In genomic region chr19:8831832-8832131, GRCh38 we compare ENCODE assay signal across 8 cellular contexts. TPM values are rescaled to one million over a fixed set of nuclear protein-coding genes. Genes with fewer than 3 reads are reported as not detected.
DNase-seq lines count a peak whose midpoint lies in the region; ATAC-seq and TF ChIP-seq lines count a peak whose summit lies in the region.

No MANE protein-coding gene starts in this region.

- peak; percentile 0 to 2 for ATAC-seq in activated T-cell treated with anti-CD3 and anti-CD28 coated beads, Interleukin-2, amount 50 U/mL, for 72 hours (replicated peaks in 1 of 2)
- peak; percentile 13 for ATAC-seq in HG03139 (IDR thresholded peaks at IDR 0.05; ENCODE audit: unreplicated experiment)
- ATAC-seq in activated naive CD4-positive, alpha-beta T cell treated with anti-CD3 and anti-CD28 coated beads, Interleukin-2, amount 50 U/mL, for 72 hours, result peak; percentile 2 to 3

- peaks cover 2 to 3% of the 10 kb centered on the region in 2 donors for H3K9me3 Mint-ChIP-seq in activated T-cell treated with anti-CD3 and anti-CD28 coated beads, Interleukin-2, amount 50 U/mL, for 72 hours
- H3K9me3 Mint-ChIP-seq in activated naive CD4-positive, alpha-beta T cell treated with anti-CD3 and anti-CD28 coated beads, Interleukin-2, amount 50 U/mL, for 72 hours, result no peaks in the 10 kb centered on the region
- H3K9me3 Mint-ChIP-seq in immature natural killer cell, result no peaks in the 10 kb centered on the region

- TF ChIP-seq CTCF in testis (IDR thresholded peaks at IDR 0.05), result no peak

- 0 to 6% methylated on average over 3 to 14 of the region's 16 CpGs for WGBS in testis, 2 donors

- H3K27me3 ChIP-seq in testis, result no peaks in the 10 kb centered on the region

- TF ChIP-seq POLR2A in testis (IDR thresholded peaks at IDR 0.05), result no peak

- H3K27ac Mint-ChIP-seq in activated T-cell treated with anti-CD3 and anti-CD28 coated beads, Interleukin-2, amount 50 U/mL, for 72 hours, result peak overlapping the region; percentile 86
- peak overlapping the region; percentile 85 to 95 for H3K27ac Mint-ChIP-seq in activated naive CD4-positive, alpha-beta T cell treated with anti-CD3 and anti-CD28 coated beads, Interleukin-2, amount 50 U/mL, for 72 hours
- H3K27ac Mint-ChIP-seq in immature natural killer cell, result peak overlapping the region; percentile 85 to 94 (median 92)

- peak overlapping the region; percentile 81 to 88 for H3K4me3 Mint-ChIP-seq in activated T-cell treated with anti-CD3 and anti-CD28 coated beads, Interleukin-2, amount 50 U/mL, for 72 hours
- H3K4me3 Mint-ChIP-seq in immature natural killer cell, result peak overlapping the region; percentile 81 to 95 (median 86)

- H3K4me1 ChIP-seq in testis, result peaks cover 6% of the 10 kb centered on the region

- peaks cover 6% of the 10 kb centered on the region for H3K27me3 Mint-ChIP-seq in activated T-cell treated with anti-CD3 and anti-CD28 coated beads, Interleukin-2, amount 50 U/mL, for 72 hours (ENCODE audit: low read depth)
- peaks cover 4 to 12% (median 6%) of the 10 kb centered on the region in 3 donors for H3K27me3 Mint-ChIP-seq in immature natural killer cell (ENCODE audit: low read depth in 3 of 3)

- peaks cover 4 to 17% of the 10 kb centered on the region in 2 donors for H3K36me3 Mint-ChIP-seq in activated T-cell treated with anti-CD3 and anti-CD28 coated beads, Interleukin-2, amount 50 U/mL, for 72 hours (ENCODE audit: insufficient read depth in 2 of 2)
- peaks cover 11 to 15% of the 10 kb centered on the region in 2 donors for H3K36me3 Mint-ChIP-seq in activated naive CD4-positive, alpha-beta T cell treated with anti-CD3 and anti-CD28 coated beads, Interleukin-2, amount 50 U/mL, for 72 hours
- peaks cover 5 to 16% (median 15%) of the 10 kb centered on the region in 3 donors for H3K36me3 Mint-ChIP-seq in immature natural killer cell

- no peaks in the 10 kb centered on the region for H3K9me3 ChIP-seq in testis

- DNase-seq in activated T-cell treated with anti-CD3 and anti-CD28 coated beads, Interleukin-2, amount 50 U/mL, for 72 hours, result no peak
- no peak for DNase-seq in activated T-cell treated with anti-CD3 and anti-CD28 coated beads, Interleukin-2, amount 50 U/mL, for 1 hour
- DNase-seq in activated naive CD4-positive, alpha-beta T cell treated with anti-CD3 and anti-CD28 coated beads, Interleukin-2, amount 50 U/mL, for 72 hours (ENCODE audit: low spot score in 2 of 2), result no peak
- no peak for DNase-seq in immature natural killer cell
- no peak for DNase-seq in testis
- no peak for DNase-seq in NCI-H524 treated with DMSO at 0.1 percent for 48 hours (lab: John Stamatoyannopoulos, UW)
- DNase-seq in activated CD4-positive, alpha-beta T cell treated with anti-CD3 and anti-CD28 coated beads for 4 hours, result no peak

- peak overlapping the region; percentile 87 to 89 for H3K4me3 ChIP-seq in testis

- H3K27ac ChIP-seq in testis, result peak overlapping the region; percentile 78 to 95

- intact Hi-C loops in testis (cut with DNase I; ENCODE audit: low total_unique reads), result no loop called here

- peaks cover 15% of the 10 kb centered on the region for H3K4me1 Mint-ChIP-seq in activated T-cell treated with anti-CD3 and anti-CD28 coated beads, Interleukin-2, amount 50 U/mL, for 72 hours (ENCODE audit: low read depth)
- H3K4me1 Mint-ChIP-seq in immature natural killer cell, result peaks cover 19 to 22% of the 10 kb centered on the region in 2 donors

- no peaks in the 10 kb centered on the region for H3K36me3 ChIP-seq in testis (ENCODE audit: low read depth, missing control alignments)

RNA-seq across cellular contexts. Expression of gene ZNF558, which starts 0.3 kb away (rescaled TPM):
- 10 to 100 TPM; 52.2 to 53.7 TPM for total RNA-seq in activated T-cell treated with anti-CD3 and anti-CD28 coated beads, Interleukin-2, amount 50 U/mL, for 72 hours
- total RNA-seq in activated naive CD4-positive, alpha-beta T cell treated with anti-CD3 and anti-CD28 coated beads, Interleukin-2, amount 50 U/mL, for 72 hours, result 10 to 100 TPM; 32.0 to 36.3 TPM
- polyA plus RNA-seq in immature natural killer cell, result 1 to 10 TPM; 6.6 to 8.1 (median 7.1) TPM
- 10 to 100 TPM; 29.8 to 37.0 TPM for total RNA-seq in testis
- polyA plus RNA-seq in testis (ENCODE audit: insufficient read depth, low read depth, low replicate concordance), result 13.1 TPM

RNA-seq across cellular contexts. Expression of gene MBD3L1, which starts 0.4 kb away (rescaled TPM):
- not detected for total RNA-seq in activated T-cell treated with anti-CD3 and anti-CD28 coated beads, Interleukin-2, amount 50 U/mL, for 72 hours
- total RNA-seq in activated naive CD4-positive, alpha-beta T cell treated with anti-CD3 and anti-CD28 coated beads, Interleukin-2, amount 50 U/mL, for 72 hours, result not detected
- polyA plus RNA-seq in immature natural killer cell, result not detected
- total RNA-seq in testis, result 1 to 10 TPM; 5.1 to 7.3 TPM
- 39.6 TPM for polyA plus RNA-seq in testis (ENCODE audit: insufficient read depth, low read depth, low replicate concordance)

Comparison
In these comparisons a context has a peak if more than half of its experiments do, and no peak if none do; other contexts are left out.
1. RNA of gene MBD3L1, which starts 0.4 kb away (total RNA-seq): 5.1 to 7.3 TPM in testis; not detected in activated T-cell treated with anti-CD3 and anti-CD28 coated beads, Interleukin-2, amount 50 U/mL, for 72 hours and not detected in activated naive CD4-positive, alpha-beta T cell treated with anti-CD3 and anti-CD28 coated beads, Interleukin-2, amount 50 U/mL, for 72 hours; every median in the first group is over 4 times any median in the second.
2. Peak in every context shown above with its lines, with median percentiles within 50 percentile points of each other: ATAC-seq and H3K27ac Mint-ChIP-seq.